In genomic region chr7:26073041-26073440, GRCh38 we compare ENCODE assay signal across 1 cellular context.
TF ChIP-seq lines count a peak whose summit lies in the region.

No MANE protein-coding gene starts in this region.

TF ChIP-seq in WTC11, 78 proteins besides CTCF, POLR2A, EP300 and RAD21 (continued from another document):
- no peak for TF ChIP-seq IRF1 (CRISPR knock-in tag; IDR thresholded peaks at IDR 0.05)
- TF ChIP-seq SMAD4 (CRISPR knock-in tag; IDR thresholded peaks at IDR 0.05) = no peak
- no peak for TF ChIP-seq E2F4 (CRISPR knock-in tag; IDR thresholded peaks at IDR 0.05; ENCODE audit: borderline replicate concordance, low read depth)
- TF ChIP-seq ARID4B (CRISPR knock-in tag; IDR thresholded peaks at IDR 0.05; ENCODE audit: borderline replicate concordance) = no peak
- TF ChIP-seq NR2C2 (CRISPR knock-in tag; IDR thresholded peaks at IDR 0.05) = no peak
- TF ChIP-seq ERG (CRISPR knock-in tag; IDR thresholded peaks at IDR 0.05) = no peak
- TF ChIP-seq E2F5 (CRISPR knock-in tag; IDR thresholded peaks at IDR 0.05) = no peak
- no peak for TF ChIP-seq TEAD1 (CRISPR knock-in tag; IDR thresholded peaks at IDR 0.05)
- no peak for TF ChIP-seq MLX (CRISPR knock-in tag; IDR thresholded peaks at IDR 0.05)
- TF ChIP-seq NR3C1 (CRISPR knock-in tag; conservative IDR thresholded peaks at IDR 0.05; ENCODE audit: low read depth) = no peak
TF ChIP-seq in WTC11: peak in this region for 0.
